ENCODE assay signal across 15 cellular contexts in the genomic region with DNA sequence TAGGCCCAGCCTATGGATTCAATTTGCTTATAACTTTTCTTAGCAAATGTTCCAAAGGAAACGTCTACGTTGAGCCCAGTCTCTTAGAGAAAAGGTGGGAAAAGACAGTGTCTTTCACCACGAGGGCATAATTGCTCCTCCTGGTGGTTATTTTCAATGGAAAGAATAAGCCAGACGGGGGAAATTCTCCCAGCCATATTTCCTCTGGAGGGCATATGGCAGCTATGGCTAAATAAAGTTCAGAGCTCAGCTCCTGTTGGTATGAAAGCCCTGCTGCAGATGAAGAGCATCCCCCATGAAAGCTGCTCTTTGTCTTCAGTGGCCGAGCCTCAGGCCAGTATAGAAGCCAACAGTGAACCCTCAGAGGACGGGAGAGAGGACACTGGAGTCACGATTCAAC.
DNase-seq lines count a peak whose midpoint lies in the region; ATAC-seq and TF ChIP-seq lines count a peak whose summit lies in the region.
"Had no signal": no experiment of that assay in that cellular context is flagged by ENCODE, and none has a peak within 500 bp of the region (broad histone marks: within the 10 kb centered on the region; RNA-seq: fewer than 3 reads in every experiment).

No MANE protein-coding gene starts in this region.

- H3K79me2 ChIP-seq in mammary epithelial cell (ENCODE audit: insufficient read depth, low read length): no peaks in the 10 kb centered on the region

- in situ Hi-C loops in mammary epithelial cell (cut with MboI; ENCODE audit: low sequenced_read_pairs in 2 of 2): no loop called here

- no peaks in the 10 kb centered on the region for H4K20me1 ChIP-seq in mammary epithelial cell (ENCODE audit: insufficient read depth, low read length)

- H3K4me3 ChIP-seq in mammary epithelial cell (replicated peaks in 1 of 3; ENCODE audit: insufficient read depth in 1 of 3, low read depth in 2 of 3, low read length in 3 of 3): no peak overlapping the region
- H3K4me3 ChIP-seq in tibial nerve: no peak overlapping the region
- H3K4me3 ChIP-seq: lung, thyroid gland had no signal

- peaks cover 10% of the 10 kb centered on the region for H3K27me3 Mint-ChIP-seq in activated T-cell treated with anti-CD3 and anti-CD28 coated beads, Interleukin-2, amount 50 U/mL, for 72 hours (ENCODE audit: low read depth)
- H3K27me3 Mint-ChIP-seq: CD8-positive, alpha-beta memory T cell had no signal

- CTCF ChIA-PET in mammary epithelial cell (lab: Charles Lee; ENCODE audit: low non-redundant PET): no interaction called here

- H3K4me1 Mint-ChIP-seq in activated T-cell treated with anti-CD3 and anti-CD28 coated beads, Interleukin-2, amount 50 U/mL, for 72 hours (ENCODE audit: low read depth): no peaks in the 10 kb centered on the region
- H3K4me1 Mint-ChIP-seq: CD8-positive, alpha-beta memory T cell had no signal

- H3K27me3 ChIP-seq in mammary epithelial cell (ENCODE audit: insufficient read depth, low read length): no peaks in the 10 kb centered on the region
- H3K27me3 ChIP-seq in tibial nerve: no peaks in the 10 kb centered on the region
- H3K27me3 ChIP-seq: thyroid gland had no signal

- no peak for TF ChIP-seq POLR2A in tibial nerve (IDR thresholded peaks at IDR 0.05)

- H3K9ac ChIP-seq in mammary epithelial cell (ENCODE audit: insufficient read depth, low read length): no peak overlapping the region

- H3K27ac Mint-ChIP-seq in activated T-cell treated with anti-CD3 and anti-CD28 coated beads, Interleukin-2, amount 50 U/mL, for 72 hours: no peak overlapping the region
- H3K27ac Mint-ChIP-seq: activated T-helper 1 cell treated with anti-CD3 and anti-CD28 coated beads, Interleukin-12 subunit alpha, Interleukin-12 subunit beta, Interleukin-2, Interleukin-4 antibody, amounts not matched to agents 30 ng/mL and 10 ng/mL and 1 ng/mL, durations not matched to agents 14 hours and 24 hours and 36 hours; CD8-positive, alpha-beta memory T cell had no signal

- no TSS peak for BruUV-seq in mammary epithelial cell (replicated peaks; lab: Mats Ljungman, UMichigan)

- H2AFZ ChIP-seq in mammary epithelial cell (ENCODE audit: low read depth, low read length): no peak overlapping the region

- TF ChIP-seq CTCF in C4-2B (conservative IDR thresholded peaks at IDR 0.05) (peak; percentile 53), mammary epithelial cell (conservative IDR thresholded peaks at IDR 0.05 in 1 of 2, IDR thresholded peaks at IDR 0.05 in 1 of 2; ENCODE audit: extremely low read depth in 1 of 2, insufficient read depth in 1 of 2, low read depth in 1 of 2, low read length in 2 of 2) (peak; percentile 28 to 45), tibial nerve (IDR thresholded peaks at IDR 0.05) (no peak)

- no peak overlapping the region for H3K4me3 Mint-ChIP-seq in activated T-cell treated with anti-CD3 and anti-CD28 coated beads, Interleukin-2, amount 50 U/mL, for 72 hours
- H3K4me3 Mint-ChIP-seq: activated T-helper 1 cell treated with anti-CD3 and anti-CD28 coated beads, Interleukin-12 subunit alpha, Interleukin-12 subunit beta, Interleukin-2, Interleukin-4 antibody, amounts not matched to agents 30 ng/mL and 10 ng/mL and 1 ng/mL, durations not matched to agents 14 hours and 24 hours and 36 hours; CD8-positive, alpha-beta memory T cell had no signal

- H3K27ac ChIP-seq in C4-2B (no peak overlapping the region), mammary epithelial cell (ENCODE audit: insufficient read depth, low read depth, low read length) (no peak overlapping the region), tibial nerve (no peak overlapping the region)
- H3K27ac ChIP-seq: thyroid gland had no signal

- DNase-seq in LHCN-M2 (ENCODE audit: low read depth): peak; percentile 1
- no peak for DNase-seq in mammary epithelial cell
- DNase-seq in medulla oblongata (ENCODE audit: extremely low spot score): peak; percentile 11
- DNase-seq in activated T-cell treated with anti-CD3 and anti-CD28 coated beads, Interleukin-2, amount 50 U/mL, for 72 hours: no peak
- DNase-seq in tibial nerve (ENCODE audit: low spot score in 2 of 2): no peak
- DNase-seq: CD8-positive, alpha-beta memory T cell; NCI-H2029; right cardiac atrium; RPMI8226; thyroid gland had no signal

- H3K9me3 ChIP-seq in mammary epithelial cell (replicated peaks; ENCODE audit: insufficient read depth, low read length): no peaks in the 10 kb centered on the region
- H3K9me3 ChIP-seq in tibial nerve: no peaks in the 10 kb centered on the region
- H3K9me3 ChIP-seq: thyroid gland had no signal

- H3K4me1 ChIP-seq in mammary epithelial cell (ENCODE audit: insufficient read depth, low read length) (no peaks in the 10 kb centered on the region), tibial nerve (no peaks in the 10 kb centered on the region)
- H3K4me1 ChIP-seq: thyroid gland had no signal

- peaks cover 0 to 4% of the 10 kb centered on the region in 2 donors for H3K9me3 Mint-ChIP-seq in activated T-cell treated with anti-CD3 and anti-CD28 coated beads, Interleukin-2, amount 50 U/mL, for 72 hours
- H3K9me3 Mint-ChIP-seq: activated T-helper 1 cell treated with anti-CD3 and anti-CD28 coated beads, Interleukin-12 subunit alpha, Interleukin-12 subunit beta, Interleukin-2, Interleukin-4 antibody, amounts not matched to agents 30 ng/mL and 10 ng/mL and 1 ng/mL, durations not matched to agents 14 hours and 24 hours and 36 hours had no signal

- TF ChIP-seq EP300 in tibial nerve (IDR thresholded peaks at IDR 0.05): no peak

- 44% methylated on average over 7 of the region's 7 CpGs for WGBS in mammary epithelial cell (ENCODE audit: low coverage, missing lambda C conversion rate)
- WGBS in tibial nerve, 2 donors: 26 to 38% methylated on average over 7 of the region's 7 CpGs

- no peak overlapping the region for H3K4me2 ChIP-seq in mammary epithelial cell (ENCODE audit: insufficient read depth, low read depth, low read length)

- intact Hi-C loops in mammary epithelial cell (cut with micrococcal nuclease): loop anchor here (1.0 to 5.0 kb wide), 2 partner anchors 286 to 316 kb away; no protein-coding TSS in a partner anchor

- H3K36me3 ChIP-seq in mammary epithelial cell (ENCODE audit: insufficient read depth, low read length) (no peaks in the 10 kb centered on the region), tibial nerve (no peaks in the 10 kb centered on the region)
- H3K36me3 ChIP-seq: thyroid gland had no signal

- ATAC-seq in activated T-cell treated with anti-CD3 and anti-CD28 coated beads, Interleukin-2, amount 50 U/mL, for 72 hours (replicated peaks in 1 of 2): no peak
- no peak for ATAC-seq in GM21723 (IDR thresholded peaks at IDR 0.05; ENCODE audit: unreplicated experiment)
- ATAC-seq in GM18502 (IDR thresholded peaks at IDR 0.05; ENCODE audit: poor library complexity, unreplicated experiment): no peak
- ATAC-seq: right cardiac atrium had no signal

- dilution Hi-C loops in mammary epithelial cell (cut with HindIII; ENCODE audit: low sequenced_read_pairs): no loop called here

- H3K36me3 Mint-ChIP-seq in activated T-cell treated with anti-CD3 and anti-CD28 coated beads, Interleukin-2, amount 50 U/mL, for 72 hours (ENCODE audit: insufficient read depth in 2 of 2): no peaks in the 10 kb centered on the region
- H3K36me3 Mint-ChIP-seq: CD8-positive, alpha-beta memory T cell had no signal

Comparison
In these comparisons a context has a peak if more than half of its experiments do, and no peak if none do; other contexts are left out.
1. CTCF ChIP-seq: peak in C4-2B (single experiment) and mammary epithelial cell (2 of 2); none in tibial nerve (0 of 5).
2. DNase-seq: peak in LHCN-M2 (single experiment) and medulla oblongata (single experiment); none in mammary epithelial cell (single experiment), activated T-cell treated with anti-CD3 and anti-CD28 coated beads, Interleukin-2, amount 50 U/mL, for 72 hours (0 of 2) and tibial nerve (0 of 2).